In genomic region chrX:154596290-154596929, GRCh38 we compare ENCODE assay signal across 9 cellular contexts. TPM values are rescaled to one million over a fixed set of nuclear protein-coding genes. Genes with fewer than 3 reads are reported as not detected.
DNase-seq lines count a peak whose midpoint lies in the region; ATAC-seq and TF ChIP-seq lines count a peak whose summit lies in the region.
"Had no signal": no experiment of that assay in that cellular context is flagged by ENCODE, and none has a peak within 500 bp of the region (broad histone marks: within the 10 kb centered on the region; RNA-seq: fewer than 3 reads in every experiment).

No MANE protein-coding gene starts in this region.

- intact Hi-C loops in Caco-2 (cut with micrococcal nuclease; ENCODE audit: unreplicated experiment) = no loop called here

- DNase-seq in Caco-2 = peak; percentile 26 to 43
- DNase-seq in astrocyte of the spinal cord (ENCODE audit: low read depth, low spot score) = peak; percentile 77
- peak; percentile 14 for DNase-seq in left lobe of liver (ENCODE audit: low spot score)
- DNase-seq in NCI-H510A (lab: John Stamatoyannopoulos, UW) = no peak
- DNase-seq in NAMALWA (ENCODE audit: low spot score) = no peak

- H3K9me3 Mint-ChIP-seq in Caco-2 (ENCODE audit: unreplicated experiment) = peaks cover 10% of the 10 kb centered on the region

- no TSS peak for BruUV-seq in Caco-2 (replicated peaks; lab: Mats Ljungman, UMichigan)

- no peaks in the 10 kb centered on the region for H3K9me3 ChIP-seq in Caco-2

- no peaks in the 10 kb centered on the region for H3K27me3 ChIP-seq in Caco-2 (replicated peaks; ENCODE audit: control insufficient read depth, insufficient read depth, low read length)

- in situ Hi-C loops in astrocyte of the spinal cord (cut with HindIII; ENCODE audit: low sequenced_read_pairs) = no loop called here

- TF ChIP-seq CTCF in Caco-2 (IDR thresholded peaks at IDR 0.05; ENCODE audit: insufficient read depth in 1 of 2, low read depth in 1 of 2, low read length in 1 of 2, severe bottlenecking in 1 of 2, unreplicated experiment in 1 of 2) (no peak), astrocyte of the spinal cord (IDR thresholded peaks at IDR 0.05; ENCODE audit: low read depth, low read length) (no peak)

- H3K4me1 Mint-ChIP-seq in Caco-2 (ENCODE audit: low read depth, unreplicated experiment) = no peaks in the 10 kb centered on the region

- no peak overlapping the region for H3K4me3 Mint-ChIP-seq in Caco-2 (ENCODE audit: unreplicated experiment)

- no peak overlapping the region for H3K27ac Mint-ChIP-seq in Caco-2 (ENCODE audit: unreplicated experiment)

- H3K36me3 Mint-ChIP-seq in Caco-2 (ENCODE audit: insufficient read depth, unreplicated experiment) = no peaks in the 10 kb centered on the region

- H3K4me3 ChIP-seq in Caco-2 (ENCODE audit: low read depth, low read length) = no peak overlapping the region
- H3K4me3 ChIP-seq in astrocyte of the spinal cord (ENCODE audit: low read depth, low read length) = no peak overlapping the region

- 0 out of 2 replicates have a peak, but pooled peaks have one; percentile 40 for TF ChIP-seq EP300 in Ishikawa (IDR thresholded peaks at IDR 0.05; ENCODE audit: borderline replicate concordance)

- no peak for ATAC-seq in left lobe of liver
- ATAC-seq in HG03175 (IDR thresholded peaks at IDR 0.05; ENCODE audit: unreplicated experiment) = no peak
- no peak for ATAC-seq in GM18519 (IDR thresholded peaks at IDR 0.05; ENCODE audit: low FRiP score, unreplicated experiment)

- H3K36me3 ChIP-seq in Caco-2 (ENCODE audit: control insufficient read depth, insufficient read depth, low read length) = no peaks in the 10 kb centered on the region

- CTCF ChIA-PET in Caco-2 (lab: Charles Lee) = no interaction called here

- H3K4me1 ChIP-seq in Caco-2 = no peaks in the 10 kb centered on the region

- TF ChIP-seq RAD21 in Ishikawa (IDR thresholded peaks at IDR 0.05; ENCODE audit: low read depth) = peak; percentile 48; the same call in 1 of the 2 replicates

- POLR2A ChIA-PET in Caco-2 (lab: Charles Lee) = no interaction called here

- H3K27me3 Mint-ChIP-seq in Caco-2 (ENCODE audit: insufficient read depth, unreplicated experiment) = peaks cover 3% of the 10 kb centered on the region

TF ChIP-seq in Ishikawa, 13 proteins besides CTCF, POLR2A, EP300 and RAD21:
- peak; percentile 85 for TF ChIP-seq TEAD4 (IDR thresholded peaks at IDR 0.05)
- no peak for TF ChIP-seq TCF12 (IDR thresholded peaks at IDR 0.05; ENCODE audit: low read depth)

RNA-seq across cellular contexts. Expression of gene CTAG1A, which starts 11.5 kb away (rescaled TPM):
- total RNA-seq in Caco-2 (2022) = not detected in 2 replicates
- not detected for total RNA-seq in left lobe of liver
- total RNA-seq: frontal cortex had no signal

RNA-seq across cellular contexts. Expression of gene CTAG1B, which starts 22.7 kb away (rescaled TPM):
- not detected in 2 replicates for total RNA-seq in Caco-2 (2022)
- total RNA-seq in left lobe of liver = not detected
- total RNA-seq: frontal cortex had no signal

RNA-seq across cellular contexts. Expression of gene IKBKG, which starts 49.0 kb away (rescaled TPM):
- total RNA-seq in Caco-2 (2022) = 28.6 and 29.3 TPM in 2 replicates
- total RNA-seq in left lobe of liver = 69.0 TPM

RNA-seq across cellular contexts. Expression of gene G6PD, which starts 49.8 kb away (rescaled TPM):
- 83.6 and 103 TPM in 2 replicates for total RNA-seq in Caco-2 (2022)
- 5.6 TPM for total RNA-seq in left lobe of liver

RNA-seq across cellular contexts. Expression of gene CTAG2, which starts 57.0 kb away (rescaled TPM):
- total RNA-seq in Caco-2 (2022) = not detected in 2 replicates
- total RNA-seq in left lobe of liver = not detected
- total RNA-seq: frontal cortex had no signal

Comparison
In these comparisons a context has a peak if more than half of its experiments do, and no peak if none do; other contexts are left out.
1. DNase-seq: peak in Caco-2 (2 of 2), astrocyte of the spinal cord (single experiment) and left lobe of liver (single experiment); none in NCI-H510A (single experiment) and NAMALWA (single experiment).